ENCODE assay signal across 15 cellular contexts in the genomic region with DNA sequence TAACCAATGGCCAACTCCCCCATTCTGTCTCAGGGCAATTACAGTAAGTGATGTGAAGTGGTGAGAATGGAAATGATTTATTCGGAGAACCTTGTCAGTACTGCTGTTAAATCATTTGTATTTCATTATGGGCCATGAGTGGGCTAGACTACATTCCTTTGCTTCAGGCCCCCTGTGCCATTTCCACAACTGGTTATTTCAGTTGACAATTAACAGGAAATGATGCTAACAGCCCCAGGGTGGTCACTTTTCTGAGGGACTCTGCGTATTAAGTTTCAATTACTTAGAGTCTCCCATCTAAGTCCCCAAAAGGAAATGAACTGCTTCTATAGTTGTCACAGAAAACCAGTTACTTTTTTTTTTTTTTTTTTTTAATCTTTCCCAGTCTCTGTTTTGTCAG.
DNase-seq lines count a peak whose midpoint lies in the region; ATAC-seq and TF ChIP-seq lines count a peak whose summit lies in the region.
"Had no signal": no experiment of that assay in that cellular context is flagged by ENCODE, and none has a peak within 500 bp of the region (broad histone marks: within the 10 kb centered on the region; RNA-seq: fewer than 3 reads in every experiment).

No MANE protein-coding gene starts in this region.

- ATAC-seq in activated naive CD8-positive, alpha-beta T cell treated with anti-CD3 and anti-CD28 coated beads, Interleukin-2, amount 50 U/mL, for 24 hours, result no peak
- no peak for ATAC-seq in GM18511 (IDR thresholded peaks at IDR 0.05; ENCODE audit: unreplicated experiment)
- no peak for ATAC-seq in stimulated activated memory B cell treated with anti-CD40 and anti-IgM and Interleukin-4, amounts not matched to agents 10 μg/mL and 1 μg/mL and 100 μg/mL, for 72 hours
- ATAC-seq in GM23338, result no peak
- ATAC-seq: K562 had no signal

- H4K20me1 ChIP-seq in GM23338 (replicated peaks; ENCODE audit: insufficient read depth), result no peaks in the 10 kb centered on the region

- no peaks in the 10 kb centered on the region for H3K27me3 Mint-ChIP-seq in activated naive CD8-positive, alpha-beta T cell
- peaks cover 2% of the 10 kb centered on the region for H3K27me3 Mint-ChIP-seq in activated naive CD8-positive, alpha-beta T cell treated with anti-CD3 and anti-CD28 coated beads, Interleukin-2, amount 50 U/mL, for 24 hours
- no peaks in the 10 kb centered on the region for H3K27me3 Mint-ChIP-seq in stimulated activated memory B cell treated with anti-CD40 and anti-IgM and Interleukin-4, amounts not matched to agents 10 μg/mL and 1 μg/mL and 100 μg/mL, for 72 hours
- H3K27me3 Mint-ChIP-seq in GM23338 (ENCODE audit: insufficient read depth, low read depth, poor library complexity), result peaks cover 3% of the 10 kb centered on the region

- H3K27me3 ChIP-seq in SJCRH30 (no peaks in the 10 kb centered on the region), uterus (no peaks in the 10 kb centered on the region), GM23338 (ENCODE audit: insufficient read depth) (no peaks in the 10 kb centered on the region)

- H3F3A ChIP-seq in GM23338 (replicated peaks; ENCODE audit: low read depth), result no peaks in the 10 kb centered on the region

- H3K4me2 ChIP-seq in GM23338, result no peak overlapping the region
- H3K4me2 ChIP-seq: PC-9 had no signal

- H2AFZ ChIP-seq in GM23338, result no peak overlapping the region; the same call in 1 of the 2 replicates
- H2AFZ ChIP-seq: PC-9 had no signal

- H3K4me1 ChIP-seq in SJCRH30, result peaks cover 26% of the 10 kb centered on the region
- no peaks in the 10 kb centered on the region for H3K4me1 ChIP-seq in uterus
- H3K4me1 ChIP-seq in GM23338 (ENCODE audit: insufficient read depth), result peaks cover 5% of the 10 kb centered on the region; the same call in 1 of the 2 replicates

- peak overlapping the region; percentile 31 for H3K27ac Mint-ChIP-seq in activated naive CD8-positive, alpha-beta T cell
- H3K27ac Mint-ChIP-seq in activated naive CD8-positive, alpha-beta T cell treated with anti-CD3 and anti-CD28 coated beads, Interleukin-2, amount 50 U/mL, for 24 hours, result no peak overlapping the region
- H3K27ac Mint-ChIP-seq in stimulated activated memory B cell treated with anti-CD40 and anti-IgM and Interleukin-4, amounts not matched to agents 10 μg/mL and 1 μg/mL and 100 μg/mL, for 72 hours, result no peak overlapping the region
- H3K27ac Mint-ChIP-seq in GM23338, result no peak overlapping the region

- no peaks in the 10 kb centered on the region for H3K9me3 ChIP-seq in SJCRH30 (replicated peaks)
- no peaks in the 10 kb centered on the region for H3K9me3 ChIP-seq in uterus

- H3K27ac ChIP-seq in SJCRH30, result peak overlapping the region; percentile 62
- peak overlapping the region; percentile 63 to 69 for H3K27ac ChIP-seq in uterus
- H3K27ac ChIP-seq in GM23338 (ENCODE audit: low read depth), result no peak overlapping the region
- H3K27ac ChIP-seq: PC-9 had no signal

- no peak for DNase-seq in activated naive CD8-positive, alpha-beta T cell treated with anti-CD3 and anti-CD28 coated beads, Interleukin-2, amount 50 U/mL, for 24 hours
- peak in 1 of 2 experiments; percentile 23 for DNase-seq in SJCRH30
- DNase-seq in left kidney (ENCODE audit: low read depth, low spot score), result peak; percentile 44
- DNase-seq in uterus, result no peak
- DNase-seq in GM23338 (ENCODE audit: low spot score), result no peak
- DNase-seq: 8988T, GOT3, NCI-H1092, NCI-H510A treated with DMSO at 0.1 percent for 48 hours, NCI-H82, PC-9 had no signal

- intact Hi-C loops in uterus (cut with DNase I; ENCODE audit: low total_unique reads), result no loop called here

- peaks cover 15% of the 10 kb centered on the region for H3K4me1 Mint-ChIP-seq in activated naive CD8-positive, alpha-beta T cell (ENCODE audit: low read depth)
- H3K4me1 Mint-ChIP-seq in activated naive CD8-positive, alpha-beta T cell treated with anti-CD3 and anti-CD28 coated beads, Interleukin-2, amount 50 U/mL, for 24 hours, result peaks cover 7% of the 10 kb centered on the region
- no peaks in the 10 kb centered on the region for H3K4me1 Mint-ChIP-seq in stimulated activated memory B cell treated with anti-CD40 and anti-IgM and Interleukin-4, amounts not matched to agents 10 μg/mL and 1 μg/mL and 100 μg/mL, for 72 hours
- H3K4me1 Mint-ChIP-seq in GM23338, result peaks cover 9% of the 10 kb centered on the region

- H3K9me3 Mint-ChIP-seq in activated naive CD8-positive, alpha-beta T cell (ENCODE audit: low read depth), result no peaks in the 10 kb centered on the region
- H3K9me3 Mint-ChIP-seq in activated naive CD8-positive, alpha-beta T cell treated with anti-CD3 and anti-CD28 coated beads, Interleukin-2, amount 50 U/mL, for 24 hours, result no peaks in the 10 kb centered on the region
- peaks cover 6% of the 10 kb centered on the region for H3K9me3 Mint-ChIP-seq in stimulated activated memory B cell treated with anti-CD40 and anti-IgM and Interleukin-4, amounts not matched to agents 10 μg/mL and 1 μg/mL and 100 μg/mL, for 72 hours
- H3K9me3 Mint-ChIP-seq in GM23338, result peaks cover 2% of the 10 kb centered on the region; the same call in 2 of the 3 replicates

- peaks cover 8% of the 10 kb centered on the region; the same call in 1 of the 2 replicates for H3K9me2 ChIP-seq in GM23338 (ENCODE audit: insufficient read depth)

- H3K4me3 ChIP-seq in SJCRH30, result no peak overlapping the region
- H3K4me3 ChIP-seq in uterus, result no peak overlapping the region
- H3K4me3 ChIP-seq in GM23338, result no peak overlapping the region
- H3K4me3 ChIP-seq: K562, PC-9 had no signal

- H3K4me3 Mint-ChIP-seq in activated naive CD8-positive, alpha-beta T cell, result peak overlapping the region; percentile 64
- H3K4me3 Mint-ChIP-seq in activated naive CD8-positive, alpha-beta T cell treated with anti-CD3 and anti-CD28 coated beads, Interleukin-2, amount 50 U/mL, for 24 hours, result no peak overlapping the region
- no peak overlapping the region for H3K4me3 Mint-ChIP-seq in stimulated activated memory B cell treated with anti-CD40 and anti-IgM and Interleukin-4, amounts not matched to agents 10 μg/mL and 1 μg/mL and 100 μg/mL, for 72 hours
- no peak overlapping the region for H3K4me3 Mint-ChIP-seq in GM23338

- H3K79me2 ChIP-seq in GM23338 (replicated peaks; ENCODE audit: insufficient read depth), result no peaks in the 10 kb centered on the region

- TF ChIP-seq POLR2A in uterus (IDR thresholded peaks at IDR 0.05), result no peak

- H3K36me3 ChIP-seq in SJCRH30 (no peaks in the 10 kb centered on the region), uterus (no peaks in the 10 kb centered on the region), GM23338 (ENCODE audit: insufficient read depth) (no peaks in the 10 kb centered on the region)

- peaks cover 2% of the 10 kb centered on the region for H3K36me3 Mint-ChIP-seq in activated naive CD8-positive, alpha-beta T cell
- no peaks in the 10 kb centered on the region for H3K36me3 Mint-ChIP-seq in activated naive CD8-positive, alpha-beta T cell treated with anti-CD3 and anti-CD28 coated beads, Interleukin-2, amount 50 U/mL, for 24 hours (ENCODE audit: low read depth)
- no peaks in the 10 kb centered on the region for H3K36me3 Mint-ChIP-seq in stimulated activated memory B cell treated with anti-CD40 and anti-IgM and Interleukin-4, amounts not matched to agents 10 μg/mL and 1 μg/mL and 100 μg/mL, for 72 hours
- no peaks in the 10 kb centered on the region for H3K36me3 Mint-ChIP-seq in GM23338 (ENCODE audit: low read depth)

- no peak for TF ChIP-seq CTCF in uterus (IDR thresholded peaks at IDR 0.05)
- no peak for TF ChIP-seq CTCF in GM23338 (conservative IDR thresholded peaks at IDR 0.05; ENCODE audit: low read depth in 2 of 2)

TF ChIP-seq in GM23338, 12 proteins besides CTCF, POLR2A, EP300 and RAD21 (continues in another document):
- TF ChIP-seq EZH2phosphoT487 (IDR thresholded peaks at IDR 0.05; ENCODE audit: unreplicated experiment) (no peak), ZNF331 (CRISPR knock-in tag; IDR thresholded peaks at IDR 0.05; ENCODE audit: low read depth) (no peak), ZNF114 (CRISPR knock-in tag; IDR thresholded peaks at IDR 0.05) (no peak), POLR2AphosphoS5 (IDR thresholded peaks at IDR 0.05; ENCODE audit: low read depth) (no peak)
